22 cellular contexts compared by ENCODE assay signal in genomic region chr2:28735511-28735910, GRCh38. TPM values are rescaled to one million over a fixed set of nuclear protein-coding genes. Genes with fewer than 3 reads are reported as not detected.
DNase-seq lines count a peak whose midpoint lies in the region; ATAC-seq and TF ChIP-seq lines count a peak whose summit lies in the region.
"Had no signal": no experiment of that assay in that cellular context is flagged by ENCODE, and none has a peak within 500 bp of the region (broad histone marks: within the 10 kb centered on the region; RNA-seq: fewer than 3 reads in every experiment).

No MANE protein-coding gene starts in this region.

- no peak for DNase-seq in RWPE1 (ENCODE audit: low spot score)
- DNase-seq in testis = peak; percentile 5
- no peak for DNase-seq in SW 1271 (lab: John Stamatoyannopoulos, UW)
- DNase-seq in cortex of kidney (lab: John Stamatoyannopoulos, UW) = no peak
- DNase-seq: activated CD4-positive, alpha-beta T cell treated with anti-CD3 and anti-CD28 coated beads, Interleukin-2, amount 10 ng/mL, durations not matched to agents 24 days and 14 days; activated naive CD4-positive, alpha-beta T cell treated with anti-CD3 and anti-CD28 coated beads, Interleukin-2, amount 50 U/mL, for 16 hours; activated T-cell treated with anti-CD3 and anti-CD28 coated beads, Interleukin-2, amount 50 U/mL, for 72 hours; CD4-positive, CD25-positive, alpha-beta regulatory T cell; glutamatergic neuron; KG1; MV-4-11; NCI-H2171 treated with DMSO at 0.1 percent for 48 hours; NCI-H524 treated with DMSO at 0.1 percent for 48 hours; stimulated activated CD4-positive, alpha-beta T cell treated with anti-CD3 and anti-CD28 coated beads, Interleukin-4, amount 100 ng/mL, for 4 hours; stimulated activated naive CD8-positive, alpha-beta T cell treated with anti-CD3 and anti-CD28 coated beads, Interleukin-15, Interleukin-2, amounts not matched to agents 100 U/mL and 50 U/mL, for 24 hours; T-helper 17 cell had no signal

- ATAC-seq in GM19463 (IDR thresholded peaks at IDR 0.05; ENCODE audit: unreplicated experiment) = no peak
- ATAC-seq: activated T-cell treated with anti-CD3 and anti-CD28 coated beads, Interleukin-2, amount 50 U/mL, for 72 hours; stimulated activated naive CD8-positive, alpha-beta T cell treated with anti-CD3 and anti-CD28 coated beads, Interleukin-15, Interleukin-2, amounts not matched to agents 100 U/mL and 50 U/mL, for 24 hours; T-helper 17 cell had no signal

- H3K9ac ChIP-seq in endocrine pancreas (ENCODE audit: control insufficient read depth, insufficient read depth, low read length) (no peak overlapping the region), mucosa of stomach (ENCODE audit: low read length) (peak overlapping the region; percentile 22)
- H3K9ac ChIP-seq: neural progenitor cell had no signal

- no peaks in the 10 kb centered on the region for H3K27me3 ChIP-seq in endocrine pancreas (ENCODE audit: control insufficient read depth, insufficient read depth, low read length)
- H3K27me3 ChIP-seq in mucosa of stomach (ENCODE audit: control insufficient read depth, insufficient read depth, low read length) = no peaks in the 10 kb centered on the region
- no peaks in the 10 kb centered on the region for H3K27me3 ChIP-seq in testis
- H3K27me3 ChIP-seq: left lung, neural progenitor cell, Peyer's patch had no signal

- POLR2A ChIA-PET in RWPE1 (lab: Yijun Ruan, JAX; ENCODE audit: low non-redundant PET) = no interaction called here

- H3K4me1 ChIP-seq in endocrine pancreas (ENCODE audit: control insufficient read depth, insufficient read depth, low read length) (no peaks in the 10 kb centered on the region), mucosa of stomach (ENCODE audit: control insufficient read depth, insufficient read depth, low read length) (peaks cover 6% of the 10 kb centered on the region), testis (peaks cover 12% of the 10 kb centered on the region)
- H3K4me1 ChIP-seq: neural progenitor cell, Peyer's patch had no signal

- intact Hi-C loops in testis (cut with DNase I; ENCODE audit: low total_unique reads) = no loop called here

- TF ChIP-seq CTCF in RWPE1 (conservative IDR thresholded peaks at IDR 0.05; ENCODE audit: low read depth) = no peak
- TF ChIP-seq CTCF in testis (IDR thresholded peaks at IDR 0.05) = no peak

- 71 to 77% methylated on average over 6 of the region's 6 CpGs for WGBS in testis, 2 donors

- H3K36me3 ChIP-seq in endocrine pancreas (ENCODE audit: control insufficient read depth, insufficient read depth, low read length) (no peaks in the 10 kb centered on the region), mucosa of stomach (ENCODE audit: control insufficient read depth, insufficient read depth, low read length) (no peaks in the 10 kb centered on the region), testis (ENCODE audit: low read depth, missing control alignments) (no peaks in the 10 kb centered on the region)
- H3K36me3 ChIP-seq: left lung, neural progenitor cell, Peyer's patch had no signal

- no peaks in the 10 kb centered on the region for H3K9me3 ChIP-seq in endocrine pancreas (ENCODE audit: control insufficient read depth, low read length)
- no peaks in the 10 kb centered on the region for H3K9me3 ChIP-seq in mucosa of stomach (ENCODE audit: control insufficient read depth, low read length)
- H3K9me3 ChIP-seq in testis = no peaks in the 10 kb centered on the region
- H3K9me3 ChIP-seq: Peyer's patch had no signal

- H3K4me3 ChIP-seq in endocrine pancreas (ENCODE audit: control insufficient read depth, insufficient read depth, low read length) = peak overlapping the region; percentile 22
- H3K4me3 ChIP-seq in mucosa of stomach (ENCODE audit: low read length) = no peak overlapping the region
- no peak overlapping the region for H3K4me3 ChIP-seq in testis
- H3K4me3 ChIP-seq: left lung, neural progenitor cell, Peyer's patch had no signal

- CTCF ChIA-PET in RWPE1 (lab: Yijun Ruan, JAX) = no interaction called here

- H3K27ac ChIP-seq in RWPE1 (peak overlapping the region; percentile 34), testis (peak overlapping the region; percentile 70 to 74)
- H3K27ac ChIP-seq: neural progenitor cell had no signal

- TF ChIP-seq POLR2A in testis (IDR thresholded peaks at IDR 0.05) = no peak

RNA-seq across cellular contexts. Expression of gene PPP1CB, which starts 16.1 kb away (rescaled TPM):
- total RNA-seq in testis = 100 to 1,000 TPM; 175 to 204 TPM
- 84.8 TPM for polyA plus RNA-seq in testis (ENCODE audit: insufficient read depth, low read depth, low replicate concordance)
